21 cellular contexts compared by ENCODE assay signal in the genomic region with DNA sequence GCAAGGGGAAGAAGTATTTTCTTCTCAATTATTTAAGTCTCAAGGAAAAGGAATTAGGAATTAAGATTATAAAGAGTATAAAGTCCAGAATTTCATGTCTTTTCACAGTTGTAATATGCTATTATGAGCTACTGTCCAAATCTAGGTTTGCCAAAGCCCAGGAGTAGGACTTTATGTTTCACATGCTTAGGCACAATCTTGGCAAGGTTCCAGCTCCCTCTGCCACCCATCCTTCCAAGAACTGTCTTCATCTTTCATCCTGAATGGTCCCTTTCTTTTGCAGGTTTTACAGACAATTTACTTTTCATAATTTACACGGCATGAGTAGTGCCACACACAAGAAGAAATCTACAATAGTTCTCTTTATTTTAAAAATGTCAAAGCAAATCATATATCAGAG. TPM values are rescaled to one million over a fixed set of nuclear protein-coding genes. Genes with fewer than 3 reads are reported as not detected.
"Had no signal": no experiment of that assay in that cellular context is flagged by ENCODE, and none has a peak within 500 bp of the region (broad histone marks: within the 10 kb centered on the region; RNA-seq: fewer than 3 reads in every experiment).

No MANE protein-coding gene starts in this region.

- H2AFZ ChIP-seq: neural progenitor cell, parathyroid adenoma had no signal

- H3K36me3 ChIP-seq: left lung, tibial artery had no signal

- DNase-seq: cortex of kidney; effector memory CD8-positive, alpha-beta T cell; foreskin keratinocyte; glutamatergic neuron; heart right ventricle; hippocampal formation; left cardiac atrium; left lung; mammary epithelial cell; midbrain; naive thymus-derived CD4-positive, alpha-beta T cell; stimulated activated CD4-positive, alpha-beta T cell treated with anti-CD3 and anti-CD28 coated beads, Interleukin-4, amount 100 ng/mL, for 4 hours; stimulated activated naive CD8-positive, alpha-beta T cell treated with anti-CD3 and anti-CD28 coated beads, Interleukin-15, Interleukin-2, amounts not matched to agents 100 U/mL and 50 U/mL, for 24 hours; testis; tibial artery had no signal

- H3K9me3 ChIP-seq: heart right ventricle, left lung, testis, tibial artery had no signal

- H3K27ac ChIP-seq: heart right ventricle, left lung, neural progenitor cell, parathyroid adenoma, testis, tibial artery had no signal

- H3K79me2 ChIP-seq: parathyroid adenoma had no signal

- ATAC-seq: effector memory CD8-positive, alpha-beta T cell; foreskin keratinocyte; heart right ventricle; left cardiac atrium; left lung; naive thymus-derived CD4-positive, alpha-beta T cell; sciatic nerve; stimulated activated memory B cell treated with anti-CD40 and anti-IgM and Interleukin-4, amounts not matched to agents 10 μg/mL and 1 μg/mL and 100 μg/mL, for 72 hours; stimulated activated naive CD8-positive, alpha-beta T cell treated with anti-CD3 and anti-CD28 coated beads, Interleukin-15, Interleukin-2, amounts not matched to agents 100 U/mL and 50 U/mL, for 24 hours had no signal

- H3K27me3 ChIP-seq: foreskin keratinocyte, heart right ventricle, left lung, neural progenitor cell, testis, tibial artery had no signal

- FAIRE-seq: endometrium, islet of Langerhans had no signal

- H3K4me3 ChIP-seq: heart right ventricle, left lung, neural progenitor cell, testis, tibial artery had no signal

- H3K9ac ChIP-seq: neural progenitor cell, parathyroid adenoma had no signal

- H3K4me1 ChIP-seq: heart right ventricle, left lung, parathyroid adenoma, tibial artery had no signal

- H3K4me2 ChIP-seq: neural progenitor cell had no signal

RNA-seq across cellular contexts. Expression of a gene that starts 29.5 kb away (rescaled TPM):
- polyA plus RNA-seq: naive thymus-derived CD4-positive, alpha-beta T cell had no signal
